8 cellular contexts compared by ENCODE assay signal in the genomic region with DNA sequence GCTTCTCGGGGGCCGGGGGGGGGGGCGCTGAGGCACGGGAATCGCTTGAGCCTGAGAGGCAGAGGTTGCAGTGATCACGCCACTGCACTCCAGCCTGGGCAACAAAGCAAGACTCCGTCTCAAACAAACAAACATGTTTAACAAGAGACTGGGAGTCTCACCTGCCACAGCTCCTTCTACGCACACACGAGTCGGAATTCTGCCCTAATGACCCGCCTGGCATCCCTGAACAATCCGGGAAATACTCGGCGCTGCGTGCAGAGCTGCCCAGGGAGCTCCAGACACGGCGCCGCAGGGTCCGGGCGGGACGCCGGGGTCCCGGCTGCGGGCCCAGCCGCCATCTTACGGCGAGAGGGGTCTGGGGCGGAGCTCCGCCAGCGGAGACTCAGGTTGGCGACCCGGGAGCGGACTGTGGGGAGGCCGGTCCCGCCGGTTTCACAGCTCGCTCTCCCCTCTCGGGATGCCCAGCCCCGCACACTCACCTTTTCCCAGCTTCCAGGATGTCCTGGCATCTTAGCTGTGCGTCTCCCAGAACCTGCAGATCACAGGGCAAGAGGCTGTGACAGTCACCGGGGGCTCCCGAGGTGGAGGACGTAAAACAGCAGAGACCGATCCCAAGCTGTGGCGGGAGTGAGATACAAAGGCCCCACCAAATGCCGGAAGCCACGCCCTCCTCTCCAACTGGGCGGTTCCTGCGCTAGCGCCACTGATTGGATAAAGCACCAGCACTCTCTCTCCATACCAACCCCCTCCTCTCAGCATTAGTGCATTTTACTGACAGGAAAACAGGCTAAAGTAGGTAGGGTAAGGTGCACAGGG. TPM values are rescaled to one million over a fixed set of nuclear protein-coding genes. Genes with fewer than 3 reads are reported as not detected.
DNase-seq lines count a peak whose midpoint lies in the region; ATAC-seq and TF ChIP-seq lines count a peak whose summit lies in the region.

No MANE protein-coding gene starts in this region.

- no peaks in the 10 kb centered on the region for H3K27me3 ChIP-seq in left lung

- H3K4me1 Mint-ChIP-seq in dendritic cell treated with granulocyte-macrophage colony-stimulating factor and Interleukin-4, amounts not matched to agents 40 ng/mL and 50 ng/mL, for 4 days (ENCODE audit: low read depth), result peaks cover 10% of the 10 kb centered on the region

- intact Hi-C loops in dendritic cell treated with granulocyte-macrophage colony-stimulating factor and Interleukin-4, amounts not matched to agents 40 ng/mL and 50 ng/mL, for 4 days (cut with micrococcal nuclease), result loop anchor here (2.0 to 10.0 kb wide), 2 partner anchors 23 to 121 kb away; a partner anchor contains a TSS
- intact Hi-C loops in left lung (cut with DNase I), result no loop called here

- DNase-seq in AG08396 (ENCODE audit: low spot score) (peak; percentile 94), NCI-H510A treated with DMSO at 0.1 percent for 48 hours (lab: John Stamatoyannopoulos, UW) (peak; percentile 87), left lung (peak; percentile 90 to 92)
- DNase-seq in activated CD4-positive, alpha-beta T cell treated with anti-CD3 and anti-CD28 coated beads, Interleukin-2, amount 50 U/mL, for 1 hour, result peak; percentile 91
- DNase-seq in stimulated activated CD4-positive, alpha-beta T cell treated with anti-CD3 and anti-CD28 coated beads, Interleukin-2, amount 100 ng/mL, for 48 hours, result peak; percentile 82 to 89

- H3K27ac Mint-ChIP-seq in dendritic cell treated with granulocyte-macrophage colony-stimulating factor and Interleukin-4, amounts not matched to agents 40 ng/mL and 50 ng/mL, for 4 days, result peak overlapping the region; percentile 82

- TF ChIP-seq CTCF in left lung (IDR thresholded peaks at IDR 0.05), result no peak

- H3K36me3 Mint-ChIP-seq in dendritic cell treated with granulocyte-macrophage colony-stimulating factor and Interleukin-4, amounts not matched to agents 40 ng/mL and 50 ng/mL, for 4 days (ENCODE audit: low read depth), result peaks cover 37% of the 10 kb centered on the region

- no peaks in the 10 kb centered on the region for H3K27me3 Mint-ChIP-seq in dendritic cell treated with granulocyte-macrophage colony-stimulating factor and Interleukin-4, amounts not matched to agents 40 ng/mL and 50 ng/mL, for 4 days

- no peaks in the 10 kb centered on the region for H3K9me3 Mint-ChIP-seq in dendritic cell treated with granulocyte-macrophage colony-stimulating factor and Interleukin-4, amounts not matched to agents 40 ng/mL and 50 ng/mL, for 4 days

- peaks cover 3 to 19% of the 10 kb centered on the region in 2 donors for H3K4me1 ChIP-seq in left lung

- peak overlapping the region; percentile 93 for H3K4me3 Mint-ChIP-seq in dendritic cell treated with granulocyte-macrophage colony-stimulating factor and Interleukin-4, amounts not matched to agents 40 ng/mL and 50 ng/mL, for 4 days

- H3K36me3 ChIP-seq in left lung, result peaks cover 0 to 17% of the 10 kb centered on the region in 2 donors

- peak; percentile 99 for ATAC-seq in GM19023 (IDR thresholded peaks at IDR 0.05; ENCODE audit: unreplicated experiment)
- peak; percentile 98 for ATAC-seq in HG03342 (IDR thresholded peaks at IDR 0.05; ENCODE audit: unreplicated experiment)
- ATAC-seq in left lung, result peak; percentile 100

- no peaks in the 10 kb centered on the region for H3K9me3 ChIP-seq in left lung

- peak overlapping the region; percentile 78 to 89 for H3K27ac ChIP-seq in left lung

- peak overlapping the region; percentile 68 to 95 for H3K4me3 ChIP-seq in left lung

RNA-seq across cellular contexts. Expression of a gene that starts 23.6 kb away (rescaled TPM):
- 1 to 10 TPM; 4.7 to 4.9 TPM for total RNA-seq in left lung

Comparison
In these comparisons a context has a peak if more than half of its experiments do, and no peak if none do; other contexts are left out.
1. Peak in every context shown above with its lines: DNase-seq, ATAC-seq, H3K4me3 ChIP-seq and H3K27ac ChIP-seq.